In genomic region chr2:197873293-197873701, GRCh38 we compare ENCODE assay signal across 8 cellular contexts.
DNase-seq lines count a peak whose midpoint lies in the region; ATAC-seq and TF ChIP-seq lines count a peak whose summit lies in the region.

No MANE protein-coding gene starts in this region.

- H2AFZ ChIP-seq in GM23248 (peak overlapping the region; percentile 31; the same call in 1 of the 2 replicates), osteoblast (ENCODE audit: low read length) (no peak overlapping the region)

- H3K79me2 ChIP-seq in GM23248 (ENCODE audit: insufficient read depth): no peaks in the 10 kb centered on the region
- no peaks in the 10 kb centered on the region for H3K79me2 ChIP-seq in osteoblast (ENCODE audit: insufficient read depth, low read length)

- H4K20me1 ChIP-seq in GM23248 (ENCODE audit: insufficient read depth) (no peaks in the 10 kb centered on the region), osteoblast (ENCODE audit: insufficient read depth, low read length) (no peaks in the 10 kb centered on the region)

- no peaks in the 10 kb centered on the region; the same call in 1 of the 2 replicates for H3K9me2 ChIP-seq in GM23248 (ENCODE audit: insufficient read depth)

- no peak overlapping the region for H3K9ac ChIP-seq in GM23248
- H3K9ac ChIP-seq in NT2/D1 (ENCODE audit: insufficient read length, low read depth): no peak overlapping the region

- H3K4me3 ChIP-seq in GM23248 (0 out of 2 replicates have a peak overlapping the region, but pooled peaks have one; percentile 20), NT2/D1 (ENCODE audit: insufficient read length, low read depth) (no peak overlapping the region), osteoblast (ENCODE audit: insufficient read depth, low read length) (no peak overlapping the region)

- peaks cover 28% of the 10 kb centered on the region for H3K4me1 ChIP-seq in GM23248 (ENCODE audit: insufficient read depth)
- no peaks in the 10 kb centered on the region for H3K4me1 ChIP-seq in NT2/D1 (ENCODE audit: insufficient read depth, insufficient read length)
- peaks cover 10% of the 10 kb centered on the region for H3K4me1 ChIP-seq in osteoblast (ENCODE audit: insufficient read depth, low read length)

- in situ Hi-C loops in GM23248 (cut with MboI): no loop called here

- H3K36me3 ChIP-seq in GM23248 (ENCODE audit: low read depth): no peaks in the 10 kb centered on the region
- H3K36me3 ChIP-seq in NT2/D1 (ENCODE audit: insufficient read depth, insufficient read length, low read length): no peaks in the 10 kb centered on the region
- no peaks in the 10 kb centered on the region for H3K36me3 ChIP-seq in osteoblast (ENCODE audit: insufficient read depth, low read length)

- H3K27ac ChIP-seq in GM23248: no peak overlapping the region
- H3K27ac ChIP-seq in osteoblast (ENCODE audit: low read depth, low read length): no peak overlapping the region

- DNase-seq in GM23248 (peak; percentile 64), NT2/D1 (ENCODE audit: low read depth, low spot score) (peak; percentile 57), fibroblast of peridontal ligament (ENCODE audit: extremely low read depth) (peak; percentile 60), osteoblast (ENCODE audit: insufficient read length, low spot score, missing footprints) (no peak), NCI-H748 (lab: John Stamatoyannopoulos, UW; ENCODE audit: unreplicated experiment) (no peak), germinal center (ENCODE audit: low spot score) (no peak)
- no peak for DNase-seq in stimulated activated naive CD4-positive, alpha-beta T cell treated with Interleukin-2 at 50 U/mL for 16 hours (lab: John Stamatoyannopoulos, UW)

- peaks cover 11% of the 10 kb centered on the region; the same call in 1 of the 2 replicates for H3F3A ChIP-seq in GM23248 (ENCODE audit: insufficient read depth)

- TF ChIP-seq CTCF in osteoblast (IDR thresholded peaks at IDR 0.05; ENCODE audit: extremely low read depth, low read depth, low read length): no peak

- H3K4me2 ChIP-seq in GM23248 (ENCODE audit: unreplicated experiment): peak overlapping the region; percentile 36
- peak overlapping the region; percentile 8 for H3K4me2 ChIP-seq in osteoblast (ENCODE audit: insufficient read depth, low read length)

- ATAC-seq in GM19467 (IDR thresholded peaks at IDR 0.05; ENCODE audit: unreplicated experiment): no peak

- no peaks in the 10 kb centered on the region for H3K27me3 ChIP-seq in GM23248 (replicated peaks; ENCODE audit: insufficient read depth)
- no peaks in the 10 kb centered on the region for H3K27me3 ChIP-seq in NT2/D1 (ENCODE audit: insufficient read depth, insufficient read length)
- H3K27me3 ChIP-seq in osteoblast (ENCODE audit: insufficient read depth, low read length): no peaks in the 10 kb centered on the region

- WGBS in GM23248 (ENCODE audit: low coverage in 1 of 2, low lambda C conversion rate in 2 of 2, missing lambda C conversion rate in 2 of 2), 2 experiments: 1 to 11% methylated on average over 4 of the region's 4 CpGs

- no peaks in the 10 kb centered on the region for H3K9me3 ChIP-seq in GM23248 (ENCODE audit: low read depth)
- no peaks in the 10 kb centered on the region for H3K9me3 ChIP-seq in NT2/D1 (ENCODE audit: insufficient read depth, low read length)
- H3K9me3 ChIP-seq in osteoblast (ENCODE audit: low read depth, low read length): no peaks in the 10 kb centered on the region

Comparison
In these comparisons a context has a peak if more than half of its experiments do, and no peak if none do; other contexts are left out.
1. DNase-seq: peak in GM23248 (single experiment), NT2/D1 (single experiment) and fibroblast of peridontal ligament (single experiment); none in osteoblast (single experiment), NCI-H748 (single experiment), germinal center (single experiment) and stimulated activated naive CD4-positive, alpha-beta T cell treated with Interleukin-2 at 50 U/mL for 16 hours (single experiment).